ENCODE assay signal across 9 cellular contexts in genomic region chr7:39734605-39735004, GRCh38.
DNase-seq lines count a peak whose midpoint lies in the region; ATAC-seq and TF ChIP-seq lines count a peak whose summit lies in the region.
"Had no signal": no experiment of that assay in that cellular context is flagged by ENCODE, and none has a peak within 500 bp of the region (broad histone marks: within the 10 kb centered on the region; RNA-seq: fewer than 3 reads in every experiment).

No MANE protein-coding gene starts in this region.

- no peaks in the 10 kb centered on the region for H3K9me3 ChIP-seq in HUES48 (ENCODE audit: control insufficient read depth, insufficient read depth, low read length)
- H3K9me3 ChIP-seq in mesodermal cell (ENCODE audit: control insufficient read depth, low read length): no peaks in the 10 kb centered on the region

- no peak for ATAC-seq in HG03025 (IDR thresholded peaks at IDR 0.05; ENCODE audit: low FRiP score, unreplicated experiment)

- no peaks in the 10 kb centered on the region for H3K27me3 ChIP-seq in BJ (ENCODE audit: control insufficient read depth, insufficient read depth, low read length)
- peaks cover 16% of the 10 kb centered on the region for H3K27me3 ChIP-seq in HUES48 (ENCODE audit: control insufficient read depth, insufficient read depth, low read length)
- no peaks in the 10 kb centered on the region; the same call in 1 of the 2 replicates for H3K27me3 ChIP-seq in H7 (ENCODE audit: control insufficient read depth, insufficient read depth, low read length)

- no peak for TF ChIP-seq CTCF in BJ (IDR thresholded peaks at IDR 0.05; ENCODE audit: insufficient read depth, low read depth, low read length)

- H3K4me3 ChIP-seq in BJ (ENCODE audit: low read depth, low read length): peak overlapping the region; percentile 52
- peak overlapping the region; percentile 83 for H3K4me3 ChIP-seq in HUES48 (ENCODE audit: low read depth, low read length)
- H3K4me3 ChIP-seq in mesodermal cell (ENCODE audit: extremely low read depth, insufficient read depth, low read length, poor library complexity, severe bottlenecking): peak overlapping the region; percentile 43
- H3K4me3 ChIP-seq in H7 (ENCODE audit: insufficient read depth, low read depth, low read length): no peak overlapping the region

- H3K36me3 ChIP-seq in BJ (ENCODE audit: control insufficient read depth, insufficient read depth, low read length): no peaks in the 10 kb centered on the region
- H3K36me3 ChIP-seq in HUES48 (ENCODE audit: control insufficient read depth, insufficient read depth, low read length): no peaks in the 10 kb centered on the region
- peaks cover 5% of the 10 kb centered on the region for H3K36me3 ChIP-seq in mesodermal cell (ENCODE audit: control insufficient read depth, insufficient read depth, low read length)
- no peaks in the 10 kb centered on the region for H3K36me3 ChIP-seq in H7 (replicated peaks; ENCODE audit: control insufficient read depth, insufficient read depth, low read length)

- DNase-seq in BJ (ENCODE audit: low read depth) (no peak), astrocyte of the hippocampus (ENCODE audit: low read depth, low spot score) (peak; percentile 20), NCI-H1694 treated with DMSO at 0.1 percent for 48 hours (lab: John Stamatoyannopoulos, UW) (no peak), H7 (no peak), COLO668 (lab: John Stamatoyannopoulos, UW; ENCODE audit: unreplicated experiment) (no peak)
- DNase-seq: NCI-H526 treated with DMSO at 0.1 percent for 48 hours had no signal

- H3K27ac ChIP-seq in HUES48 (ENCODE audit: low read depth, low read length) (peak overlapping the region; percentile 99), mesodermal cell (ENCODE audit: low read depth, low read length, severe bottlenecking) (peak overlapping the region; percentile 98)

- POLR2A ChIA-PET in BJ (lab: Charles Lee): interaction anchor here (0.8 kb wide), 1 partner anchor 12 kb away, joined by 7 read pairs; no protein-coding TSS in a partner anchor

- H3K4me1 ChIP-seq in HUES48 (ENCODE audit: control insufficient read depth, insufficient read depth, low read length) (peaks cover 27% of the 10 kb centered on the region), mesodermal cell (ENCODE audit: control insufficient read depth, insufficient read depth, low read length, poor library complexity, severe bottlenecking) (peaks cover 30% of the 10 kb centered on the region)

- H3K9ac ChIP-seq in HUES48 (ENCODE audit: low read depth, low read length): peak overlapping the region; percentile 88

- CTCF ChIA-PET in BJ (lab: Yijun Ruan, JAX): interaction anchor here (1.5 to 6.2 kb wide), 4 partner anchors 10 to 154 kb away, joined by 3 to 37 read pairs (median 22); no protein-coding TSS in a partner anchor

- 65 to 88% methylated on average over 1 to 2 of the region's 2 CpGs for WGBS in mesodermal cell (ENCODE audit: insufficient coverage in 2 of 2), 2 experiments
